Comparison of ENCODE assay signal across 27 cellular contexts in the genomic region with DNA sequence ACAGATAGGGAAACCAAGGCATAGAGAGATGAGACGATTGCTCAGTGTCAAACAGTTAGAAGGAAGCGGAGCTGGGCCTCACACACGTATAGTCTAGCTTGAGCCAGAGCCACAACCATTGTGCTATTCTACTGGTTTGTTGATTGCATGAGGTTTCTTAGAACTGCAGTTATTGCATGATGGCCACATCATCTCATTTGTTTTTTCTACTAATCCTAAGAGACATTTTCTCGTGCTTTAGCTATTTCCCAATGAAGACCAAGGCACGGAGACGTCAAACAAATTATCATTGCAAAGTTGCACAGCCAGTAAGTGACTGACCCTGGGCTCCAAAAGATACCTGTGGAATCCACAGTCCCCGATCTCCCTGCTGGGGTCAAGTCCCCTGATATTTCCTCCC.
"Had no signal": no experiment of that assay in that cellular context is flagged by ENCODE, and none has a peak within 500 bp of the region (broad histone marks: within the 10 kb centered on the region; RNA-seq: fewer than 3 reads in every experiment).

No MANE protein-coding gene starts in this region.

- H3K9me3 Mint-ChIP-seq: stimulated activated memory B cell treated with anti-CD40 and anti-IgM and Interleukin-4, amounts not matched to agents 10 μg/mL and 1 μg/mL and 100 μg/mL, for 72 hours; stimulated activated naive CD8-positive, alpha-beta T cell treated with anti-CD3 and anti-CD28 coated beads, Interleukin-15, amount 100 ng/mL, for 72 hours had no signal

- DNase-seq: hypothalamus; immature natural killer cell; islet precursor cell; kidney glomerular epithelial cell; left cardiac atrium; lower lobe of right lung; mammary epithelial cell; mesenchymal stem cell; naive thymus-derived CD8-positive, alpha-beta T cell; nucleus accumbens; psoas muscle; right lobe of liver; stimulated activated CD4-positive, alpha-beta T cell treated with anti-CD3 and anti-CD28 coated beads, Interleukin-1b, Interleukin-23, amount 100 ng/mL, for 48 hours; stimulated activated CD4-positive, alpha-beta T cell treated with anti-CD3 and anti-CD28 coated beads, Interleukin-2, amount 100 ng/mL, for 48 hours; stimulated activated CD4-positive, alpha-beta T cell treated with anti-CD3 and anti-CD28 coated beads, Interleukin-4, amount 100 ng/mL, for 4 hours; stimulated activated CD8-positive, alpha-beta memory T cell treated with anti-CD3 and anti-CD28 coated beads, Interleukin-4, amount 100 ng/mL, for 48 hours; stimulated activated naive CD4-positive, alpha-beta T cell treated with Interleukin-2 at 50 U/mL for 16 hours; stimulated activated naive CD8-positive, alpha-beta T cell treated with anti-CD3 and anti-CD28 coated beads, Interleukin-15, amount 100 ng/mL, for 72 hours; substantia nigra; transverse colon had no signal

- H3K36me3 Mint-ChIP-seq: stimulated activated memory B cell treated with anti-CD40 and anti-IgM and Interleukin-4, amounts not matched to agents 10 μg/mL and 1 μg/mL and 100 μg/mL, for 72 hours had no signal

- H3K4me3 Mint-ChIP-seq: immature natural killer cell; naive thymus-derived CD8-positive, alpha-beta T cell; nephron; neural crest cell; stimulated activated memory B cell treated with anti-CD40 and anti-IgM and Interleukin-4, amounts not matched to agents 10 μg/mL and 1 μg/mL and 100 μg/mL, for 72 hours; stimulated activated naive CD8-positive, alpha-beta T cell treated with anti-CD3 and anti-CD28 coated beads, Interleukin-15, amount 100 ng/mL, for 72 hours had no signal

- ATAC-seq: left cardiac atrium; left lobe of liver; lower lobe of right lung; naive thymus-derived CD8-positive, alpha-beta T cell; psoas muscle; right lobe of liver; stimulated activated memory B cell treated with anti-CD40 and anti-IgM and Interleukin-4, amounts not matched to agents 10 μg/mL and 1 μg/mL and 100 μg/mL, for 72 hours; stimulated activated naive CD8-positive, alpha-beta T cell treated with anti-CD3 and anti-CD28 coated beads, Interleukin-15, amount 100 ng/mL, for 72 hours had no signal

- H3K27ac Mint-ChIP-seq: immature natural killer cell; nephron; stimulated activated memory B cell treated with anti-CD40 and anti-IgM and Interleukin-4, amounts not matched to agents 10 μg/mL and 1 μg/mL and 100 μg/mL, for 72 hours; stimulated activated naive CD8-positive, alpha-beta T cell treated with anti-CD3 and anti-CD28 coated beads, Interleukin-15, amount 100 ng/mL, for 72 hours had no signal

- H3K4me1 Mint-ChIP-seq: immature natural killer cell; stimulated activated memory B cell treated with anti-CD40 and anti-IgM and Interleukin-4, amounts not matched to agents 10 μg/mL and 1 μg/mL and 100 μg/mL, for 72 hours had no signal

- H3K4me3 ChIP-seq: lower lobe of right lung, psoas muscle, right lobe of liver, smooth muscle cell, transverse colon, upper lobe of left lung, vagina had no signal
